ENCODE assay signal across 13 cellular contexts in genomic region chr2:213147550-213147949, GRCh38. TPM values are rescaled to one million over a fixed set of nuclear protein-coding genes. Genes with fewer than 3 reads are reported as not detected.
DNase-seq lines count a peak whose midpoint lies in the region; ATAC-seq and TF ChIP-seq lines count a peak whose summit lies in the region.
"Had no signal": no experiment of that assay in that cellular context is flagged by ENCODE, and none has a peak within 500 bp of the region (broad histone marks: within the 10 kb centered on the region; RNA-seq: fewer than 3 reads in every experiment).

No MANE protein-coding gene starts in this region.

- peaks cover 32% of the 10 kb centered on the region for H3K27me3 Mint-ChIP-seq in stimulated activated naive CD8-positive, alpha-beta T cell treated with anti-CD3 and anti-CD28 coated beads, Interleukin-15, Interleukin-2, amounts not matched to agents 100 ng/mL and 50 ng/mL, for 24 hours
- no peaks in the 10 kb centered on the region for H3K27me3 Mint-ChIP-seq in type B pancreatic cell
- H3K27me3 Mint-ChIP-seq in stimulated activated naive B cell treated with anti-CD40 and anti-IgM and Interleukin-4, amounts not matched to agents 10 μg/mL and 1 μg/mL and 100 μg/mL, for 72 hours: no peaks in the 10 kb centered on the region

- in situ Hi-C loops in astrocyte of the spinal cord (cut with HindIII; ENCODE audit: low sequenced_read_pairs): no loop called here

- H3K4me1 Mint-ChIP-seq in stimulated activated naive CD8-positive, alpha-beta T cell treated with anti-CD3 and anti-CD28 coated beads, Interleukin-15, Interleukin-2, amounts not matched to agents 100 ng/mL and 50 ng/mL, for 24 hours (ENCODE audit: low read depth): peaks cover 56% of the 10 kb centered on the region
- peaks cover 6% of the 10 kb centered on the region for H3K4me1 Mint-ChIP-seq in type B pancreatic cell (ENCODE audit: unreplicated experiment)
- peaks cover 17 to 32% of the 10 kb centered on the region in 2 donors for H3K4me1 Mint-ChIP-seq in stimulated activated naive B cell treated with anti-CD40 and anti-IgM and Interleukin-4, amounts not matched to agents 10 μg/mL and 1 μg/mL and 100 μg/mL, for 72 hours

- ATAC-seq in stimulated activated naive CD8-positive, alpha-beta T cell treated with anti-CD3 and anti-CD28 coated beads, Interleukin-15, Interleukin-2, amounts not matched to agents 100 U/mL and 50 U/mL, for 24 hours: no peak
- peak; percentile 17 for ATAC-seq in HG03439 (IDR thresholded peaks at IDR 0.05; ENCODE audit: unreplicated experiment)
- ATAC-seq in stimulated activated naive B cell treated with anti-CD40 and anti-IgM and Interleukin-4, amounts not matched to agents 10 μg/mL and 1 μg/mL and 100 μg/mL, for 72 hours (replicated peaks): no peak

- peaks cover 5% of the 10 kb centered on the region for H3K36me3 Mint-ChIP-seq in stimulated activated naive CD8-positive, alpha-beta T cell treated with anti-CD3 and anti-CD28 coated beads, Interleukin-15, Interleukin-2, amounts not matched to agents 100 ng/mL and 50 ng/mL, for 24 hours (ENCODE audit: low read depth)
- peaks cover 3% of the 10 kb centered on the region for H3K36me3 Mint-ChIP-seq in type B pancreatic cell
- peaks cover 11 to 16% of the 10 kb centered on the region in 2 donors for H3K36me3 Mint-ChIP-seq in stimulated activated naive B cell treated with anti-CD40 and anti-IgM and Interleukin-4, amounts not matched to agents 10 μg/mL and 1 μg/mL and 100 μg/mL, for 72 hours

- H3K4me3 Mint-ChIP-seq in stimulated activated naive CD8-positive, alpha-beta T cell treated with anti-CD3 and anti-CD28 coated beads, Interleukin-15, Interleukin-2, amounts not matched to agents 100 ng/mL and 50 ng/mL, for 24 hours: peak overlapping the region; percentile 94
- peak overlapping the region; percentile 97 for H3K4me3 Mint-ChIP-seq in type B pancreatic cell
- peak overlapping the region in 1 of 2 donors; percentile 4 for H3K4me3 Mint-ChIP-seq in stimulated activated naive B cell treated with anti-CD40 and anti-IgM and Interleukin-4, amounts not matched to agents 10 μg/mL and 1 μg/mL and 100 μg/mL, for 72 hours

- peak overlapping the region; percentile 50 for H3K27ac Mint-ChIP-seq in stimulated activated naive CD8-positive, alpha-beta T cell treated with anti-CD3 and anti-CD28 coated beads, Interleukin-15, Interleukin-2, amounts not matched to agents 100 ng/mL and 50 ng/mL, for 24 hours
- H3K27ac Mint-ChIP-seq in type B pancreatic cell: peak overlapping the region; percentile 58
- H3K27ac Mint-ChIP-seq in stimulated activated naive B cell treated with anti-CD40 and anti-IgM and Interleukin-4, amounts not matched to agents 10 μg/mL and 1 μg/mL and 100 μg/mL, for 72 hours: no peak overlapping the region

- CTCF ChIA-PET in GM10248 (lab: Yijun Ruan, JAX): interaction anchor here (2.0 to 2.7 kb wide), 2 partner anchors 17 to 130 kb away, joined by 6 to 9 read pairs; no protein-coding TSS in a partner anchor

- peak overlapping the region; percentile 4 for H3K4me3 ChIP-seq in astrocyte of the spinal cord (ENCODE audit: low read depth, low read length)

- no peak for TF ChIP-seq CTCF in astrocyte of the spinal cord (IDR thresholded peaks at IDR 0.05; ENCODE audit: low read depth, low read length)
- TF ChIP-seq CTCF in type B pancreatic cell (conservative IDR thresholded peaks at IDR 0.05): no peak
- no peak for TF ChIP-seq CTCF in GM10248 (IDR thresholded peaks at IDR 0.05; ENCODE audit: control extremely low read depth, extremely low read depth, low read depth, missing control alignments)

- no peaks in the 10 kb centered on the region for H3K9me3 Mint-ChIP-seq in stimulated activated naive CD8-positive, alpha-beta T cell treated with anti-CD3 and anti-CD28 coated beads, Interleukin-15, Interleukin-2, amounts not matched to agents 100 ng/mL and 50 ng/mL, for 24 hours
- H3K9me3 Mint-ChIP-seq in type B pancreatic cell: no peaks in the 10 kb centered on the region
- no peaks in the 10 kb centered on the region for H3K9me3 Mint-ChIP-seq in stimulated activated naive B cell treated with anti-CD40 and anti-IgM and Interleukin-4, amounts not matched to agents 10 μg/mL and 1 μg/mL and 100 μg/mL, for 72 hours

- no peak for DNase-seq in stimulated activated naive CD8-positive, alpha-beta T cell treated with anti-CD3 and anti-CD28 coated beads, Interleukin-15, Interleukin-2, amounts not matched to agents 100 U/mL and 50 U/mL, for 24 hours
- no peak for DNase-seq in astrocyte of the spinal cord (ENCODE audit: low read depth, low spot score)
- no peak for DNase-seq in type B pancreatic cell (ENCODE audit: extremely low spot score, unreplicated experiment)
- DNase-seq in GM10248 (ENCODE audit: extremely low spot score): no peak
- DNase-seq in activated naive CD4-positive, alpha-beta T cell treated with Interleukin-2 at 50 U/mL for 16 hours: no peak
- no peak for DNase-seq in stimulated activated naive B cell treated with anti-CD40 and anti-IgM and Interleukin-4, amounts not matched to agents 10 μg/mL and 1 μg/mL and 100 μg/mL, for 72 hours
- DNase-seq: amniotic stem cell, GDM1, NCI-H2107, RPMI8226, small intestine had no signal

- POLR2A ChIA-PET in GM10248 (lab: Yijun Ruan, JAX): no interaction called here

RNA-seq across cellular contexts. Expression of gene IKZF2, which starts 3.9 kb away (rescaled TPM):
- total RNA-seq in type B pancreatic cell (ENCODE audit: low replicate concordance): 57.0 and 153 TPM in 2 replicates
